In the genomic region with DNA sequence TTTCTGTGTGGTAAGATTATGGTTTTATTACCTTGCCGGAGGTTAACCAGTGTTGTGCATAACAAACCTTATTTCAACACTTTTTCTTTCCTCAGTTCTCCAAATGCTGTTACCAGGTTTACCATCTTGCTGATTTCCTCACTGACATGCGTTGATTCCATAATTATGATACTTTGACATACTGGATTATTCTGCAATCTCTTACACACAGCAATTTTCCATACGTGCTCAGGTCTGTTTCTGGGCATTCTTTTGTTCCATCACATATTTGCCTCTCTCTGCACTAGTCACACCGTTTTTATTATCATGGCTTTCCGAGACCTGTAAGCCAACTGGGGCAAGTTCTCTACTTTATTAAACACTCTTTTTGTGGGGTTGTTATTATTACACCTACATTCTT, we compare ENCODE assay signal across 21 cellular contexts.
DNase-seq lines count a peak whose midpoint lies in the region; ATAC-seq, FAIRE-seq and TF ChIP-seq lines count a peak whose summit lies in the region.
"Had no signal": no experiment of that assay in that cellular context is flagged by ENCODE, and none has a peak within 500 bp of the region (broad histone marks: within the 10 kb centered on the region; RNA-seq: fewer than 3 reads in every experiment).

No MANE protein-coding gene starts in this region.

- no peaks in the 10 kb centered on the region for H3K4me1 ChIP-seq in keratinocyte (ENCODE audit: control insufficient read depth, extremely low read depth, insufficient read depth, low read length)
- H3K4me1 ChIP-seq: SJCRH30 had no signal

- no peaks in the 10 kb centered on the region for H3K79me2 ChIP-seq in keratinocyte (ENCODE audit: control insufficient read depth, insufficient read depth, low read length)

- dilution Hi-C loops in keratinocyte (cut with MboI; ENCODE audit: extremely low pct_ligation_motif_present, low sequenced_read_pairs): no loop called here

- ATAC-seq in stimulated activated naive CD8-positive, alpha-beta T cell treated with anti-CD3 and anti-CD28 coated beads, Interleukin-15, Interleukin-2, amounts not matched to agents 100 U/mL and 50 U/mL, for 24 hours: no peak
- no peak for ATAC-seq in HG03460 (IDR thresholded peaks at IDR 0.05; ENCODE audit: unreplicated experiment)
- ATAC-seq in HG03520 (IDR thresholded peaks at IDR 0.05; ENCODE audit: unreplicated experiment): no peak
- ATAC-seq: HCT116 had no signal

- no peak for DNase-seq in activated CD4-positive, alpha-beta memory T cell treated with anti-CD3 and anti-CD28 coated beads for 36 hours
- DNase-seq in activated CD4-positive, alpha-beta memory T cell treated with anti-CD3 and anti-CD28 coated beads, Interleukin-2, amount 10 ng/mL, durations not matched to agents 7 days and 5 days: no peak
- no peak for DNase-seq in stimulated activated naive CD8-positive, alpha-beta T cell treated with anti-CD3 and anti-CD28 coated beads, Interleukin-15, Interleukin-2, amounts not matched to agents 100 U/mL and 50 U/mL, for 24 hours
- DNase-seq in keratinocyte (ENCODE audit: low read depth, low spot score): no peak
- DNase-seq: AML-193, GDM1, Kasumi-1, NCI-H1417, NCI-H1694 treated with DMSO at 0.1 percent for 48 hours, NCI-H2081 treated with DMSO at 0.1 percent for 48 hours, NCI-H2171 treated with DMSO at 0.1 percent for 48 hours, NCI-H524 treated with DMSO at 0.1 percent for 48 hours, OCI-M1, SJCRH30 had no signal

- peaks cover 13% of the 10 kb centered on the region for H3K36me3 Mint-ChIP-seq in activated CD4-positive, alpha-beta memory T cell treated with anti-CD3 and anti-CD28 coated beads for 36 hours
- peaks cover 4% of the 10 kb centered on the region for H3K36me3 Mint-ChIP-seq in activated CD4-positive, alpha-beta memory T cell treated with anti-CD3 and anti-CD28 coated beads, Interleukin-2, amount 10 ng/mL, durations not matched to agents 7 days and 5 days (ENCODE audit: low read depth)
- H3K36me3 Mint-ChIP-seq in stimulated activated naive CD8-positive, alpha-beta T cell treated with anti-CD3 and anti-CD28 coated beads, Interleukin-15, Interleukin-2, amounts not matched to agents 100 ng/mL and 50 ng/mL, for 24 hours (ENCODE audit: low read depth): peaks cover 10% of the 10 kb centered on the region

- intact Hi-C loops in activated CD4-positive, alpha-beta memory T cell treated with anti-CD3 and anti-CD28 coated beads for 36 hours (cut with micrococcal nuclease): loop anchor here (2.0 kb wide), 1 partner anchor 559 kb away; no protein-coding TSS in a partner anchor

- POLR2A ChIA-PET in activated CD4-positive, alpha-beta memory T cell treated with anti-CD3 and anti-CD28 coated beads for 36 hours (lab: Charles Lee): no interaction called here
- POLR2A ChIA-PET in activated CD4-positive, alpha-beta memory T cell treated with anti-CD3 and anti-CD28 coated beads, Interleukin-2, amount 10 ng/mL, durations not matched to agents 7 days and 5 days (lab: Charles Lee): no interaction called here

- FAIRE-seq in keratinocyte (lab: Jason Lieb, UNC): peak; percentile 32
- FAIRE-seq: H1, RCC 7860 had no signal

- no peak overlapping the region for H3K4me3 Mint-ChIP-seq in activated CD4-positive, alpha-beta memory T cell treated with anti-CD3 and anti-CD28 coated beads for 36 hours
- no peak overlapping the region for H3K4me3 Mint-ChIP-seq in activated CD4-positive, alpha-beta memory T cell treated with anti-CD3 and anti-CD28 coated beads, Interleukin-2, amount 10 ng/mL, durations not matched to agents 7 days and 5 days
- no peak overlapping the region for H3K4me3 Mint-ChIP-seq in stimulated activated naive CD8-positive, alpha-beta T cell treated with anti-CD3 and anti-CD28 coated beads, Interleukin-15, Interleukin-2, amounts not matched to agents 100 ng/mL and 50 ng/mL, for 24 hours

- no peaks in the 10 kb centered on the region for H3K9me3 Mint-ChIP-seq in activated CD4-positive, alpha-beta memory T cell treated with anti-CD3 and anti-CD28 coated beads for 36 hours
- peaks cover 3% of the 10 kb centered on the region for H3K9me3 Mint-ChIP-seq in activated CD4-positive, alpha-beta memory T cell treated with anti-CD3 and anti-CD28 coated beads, Interleukin-2, amount 10 ng/mL, durations not matched to agents 7 days and 5 days
- H3K9me3 Mint-ChIP-seq in stimulated activated naive CD8-positive, alpha-beta T cell treated with anti-CD3 and anti-CD28 coated beads, Interleukin-15, Interleukin-2, amounts not matched to agents 100 ng/mL and 50 ng/mL, for 24 hours: no peaks in the 10 kb centered on the region

- no peak overlapping the region for H2AFZ ChIP-seq in keratinocyte (ENCODE audit: control insufficient read depth, low read length)

- peak overlapping the region; percentile 47 for H3K27ac Mint-ChIP-seq in activated CD4-positive, alpha-beta memory T cell treated with anti-CD3 and anti-CD28 coated beads for 36 hours
- H3K27ac Mint-ChIP-seq in activated CD4-positive, alpha-beta memory T cell treated with anti-CD3 and anti-CD28 coated beads, Interleukin-2, amount 10 ng/mL, durations not matched to agents 7 days and 5 days: no peak overlapping the region
- peak overlapping the region; percentile 18 for H3K27ac Mint-ChIP-seq in stimulated activated naive CD8-positive, alpha-beta T cell treated with anti-CD3 and anti-CD28 coated beads, Interleukin-15, Interleukin-2, amounts not matched to agents 100 ng/mL and 50 ng/mL, for 24 hours

- H3K27ac ChIP-seq in keratinocyte (ENCODE audit: control insufficient read depth, insufficient read depth, low read length): no peak overlapping the region
- H3K27ac ChIP-seq: C4-2B, SJCRH30 had no signal

- CTCF ChIA-PET in activated CD4-positive, alpha-beta memory T cell treated with anti-CD3 and anti-CD28 coated beads for 36 hours (lab: Charles Lee): interaction anchor here (6.6 kb wide), 1 partner anchor 16 kb away, joined by 135 read pairs; no protein-coding TSS in a partner anchor
- CTCF ChIA-PET in activated CD4-positive, alpha-beta memory T cell treated with anti-CD3 and anti-CD28 coated beads, Interleukin-2, amount 10 ng/mL, durations not matched to agents 7 days and 5 days (lab: Charles Lee): no interaction called here

- H3K27me3 Mint-ChIP-seq in activated CD4-positive, alpha-beta memory T cell treated with anti-CD3 and anti-CD28 coated beads for 36 hours: no peaks in the 10 kb centered on the region
- no peaks in the 10 kb centered on the region for H3K27me3 Mint-ChIP-seq in activated CD4-positive, alpha-beta memory T cell treated with anti-CD3 and anti-CD28 coated beads, Interleukin-2, amount 10 ng/mL, durations not matched to agents 7 days and 5 days
- no peaks in the 10 kb centered on the region for H3K27me3 Mint-ChIP-seq in stimulated activated naive CD8-positive, alpha-beta T cell treated with anti-CD3 and anti-CD28 coated beads, Interleukin-15, Interleukin-2, amounts not matched to agents 100 ng/mL and 50 ng/mL, for 24 hours

- no peak overlapping the region for H3K4me3 ChIP-seq in keratinocyte (ENCODE audit: control insufficient read depth in 2 of 3, extremely low read depth in 1 of 3, insufficient read depth in 2 of 3, low read depth in 1 of 3, low read length in 3 of 3)
- H3K4me3 ChIP-seq: SJCRH30 had no signal

- no peak overlapping the region for H3K9ac ChIP-seq in keratinocyte (ENCODE audit: control insufficient read depth, extremely low read depth, insufficient read depth, low read length)

- peaks cover 0 to 1% of the 10 kb centered on the region in 2 experiments for H3K36me3 ChIP-seq in keratinocyte (ENCODE audit: control insufficient read depth in 2 of 2, extremely low read depth in 1 of 2, insufficient read depth in 2 of 2, low read length in 2 of 2)
- H3K36me3 ChIP-seq: SJCRH30 had no signal

- no peaks in the 10 kb centered on the region for H3K9me3 ChIP-seq in keratinocyte (ENCODE audit: control insufficient read depth, low read depth, low read length)
- H3K9me3 ChIP-seq: SJCRH30 had no signal

- no peaks in the 10 kb centered on the region for H3K9me1 ChIP-seq in keratinocyte (ENCODE audit: control insufficient read depth, extremely low read depth, insufficient read depth, low read length)

- peaks cover 37% of the 10 kb centered on the region for H3K4me1 Mint-ChIP-seq in activated CD4-positive, alpha-beta memory T cell treated with anti-CD3 and anti-CD28 coated beads for 36 hours (ENCODE audit: low read depth)
- H3K4me1 Mint-ChIP-seq in activated CD4-positive, alpha-beta memory T cell treated with anti-CD3 and anti-CD28 coated beads, Interleukin-2, amount 10 ng/mL, durations not matched to agents 7 days and 5 days: peaks cover 9% of the 10 kb centered on the region
- peaks cover 40% of the 10 kb centered on the region for H3K4me1 Mint-ChIP-seq in stimulated activated naive CD8-positive, alpha-beta T cell treated with anti-CD3 and anti-CD28 coated beads, Interleukin-15, Interleukin-2, amounts not matched to agents 100 ng/mL and 50 ng/mL, for 24 hours (ENCODE audit: low read depth)

- TF ChIP-seq CTCF in keratinocyte (optimal IDR thresholded peaks at IDR 0.05 in 1 of 3, IDR thresholded peaks at IDR 0.05 in 1 of 3, conservative IDR thresholded peaks at IDR 0.05 in 1 of 3; ENCODE audit: extremely low read depth in 1 of 3, insufficient read depth in 2 of 3, low read length in 3 of 3): no peak

- H4K20me1 ChIP-seq in keratinocyte (ENCODE audit: control insufficient read depth, extremely low read depth, insufficient read depth, low read length): no peaks in the 10 kb centered on the region

- H3K4me2 ChIP-seq in keratinocyte (ENCODE audit: control insufficient read depth, extremely low read depth, insufficient read depth, low read depth, low read length): no peak overlapping the region

- H3K27me3 ChIP-seq in keratinocyte (ENCODE audit: control insufficient read depth, extremely low read depth, insufficient read depth, low read length): no peaks in the 10 kb centered on the region
- H3K27me3 ChIP-seq: SJCRH30 had no signal
